Comparison of ENCODE assay signal across 1 cellular context in the genomic region with DNA sequence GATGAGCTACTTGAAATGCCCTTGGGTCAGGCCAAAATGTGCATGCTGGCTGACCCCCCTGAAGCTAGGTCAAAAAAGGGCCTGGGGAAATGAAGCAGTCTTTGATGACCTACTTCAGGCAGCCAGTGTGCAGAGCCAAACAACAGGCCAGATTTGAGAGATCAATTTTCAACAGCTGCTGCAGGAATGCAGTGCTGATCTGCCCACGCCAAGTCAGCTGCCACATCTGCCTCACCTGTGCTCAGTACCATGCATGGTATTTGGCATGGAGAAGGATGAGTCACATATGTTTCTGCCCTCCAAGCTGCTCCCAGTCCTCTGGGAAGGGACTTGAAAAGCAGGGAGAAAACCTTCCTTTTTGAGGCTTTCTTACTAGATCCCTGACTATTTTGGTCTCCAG.
TF ChIP-seq lines count a peak whose summit lies in the region.

No MANE protein-coding gene starts in this region.

TF ChIP-seq in Ishikawa, 13 proteins besides CTCF, POLR2A, EP300 and RAD21 (continued from another document):
- TF ChIP-seq, protein P1, sequence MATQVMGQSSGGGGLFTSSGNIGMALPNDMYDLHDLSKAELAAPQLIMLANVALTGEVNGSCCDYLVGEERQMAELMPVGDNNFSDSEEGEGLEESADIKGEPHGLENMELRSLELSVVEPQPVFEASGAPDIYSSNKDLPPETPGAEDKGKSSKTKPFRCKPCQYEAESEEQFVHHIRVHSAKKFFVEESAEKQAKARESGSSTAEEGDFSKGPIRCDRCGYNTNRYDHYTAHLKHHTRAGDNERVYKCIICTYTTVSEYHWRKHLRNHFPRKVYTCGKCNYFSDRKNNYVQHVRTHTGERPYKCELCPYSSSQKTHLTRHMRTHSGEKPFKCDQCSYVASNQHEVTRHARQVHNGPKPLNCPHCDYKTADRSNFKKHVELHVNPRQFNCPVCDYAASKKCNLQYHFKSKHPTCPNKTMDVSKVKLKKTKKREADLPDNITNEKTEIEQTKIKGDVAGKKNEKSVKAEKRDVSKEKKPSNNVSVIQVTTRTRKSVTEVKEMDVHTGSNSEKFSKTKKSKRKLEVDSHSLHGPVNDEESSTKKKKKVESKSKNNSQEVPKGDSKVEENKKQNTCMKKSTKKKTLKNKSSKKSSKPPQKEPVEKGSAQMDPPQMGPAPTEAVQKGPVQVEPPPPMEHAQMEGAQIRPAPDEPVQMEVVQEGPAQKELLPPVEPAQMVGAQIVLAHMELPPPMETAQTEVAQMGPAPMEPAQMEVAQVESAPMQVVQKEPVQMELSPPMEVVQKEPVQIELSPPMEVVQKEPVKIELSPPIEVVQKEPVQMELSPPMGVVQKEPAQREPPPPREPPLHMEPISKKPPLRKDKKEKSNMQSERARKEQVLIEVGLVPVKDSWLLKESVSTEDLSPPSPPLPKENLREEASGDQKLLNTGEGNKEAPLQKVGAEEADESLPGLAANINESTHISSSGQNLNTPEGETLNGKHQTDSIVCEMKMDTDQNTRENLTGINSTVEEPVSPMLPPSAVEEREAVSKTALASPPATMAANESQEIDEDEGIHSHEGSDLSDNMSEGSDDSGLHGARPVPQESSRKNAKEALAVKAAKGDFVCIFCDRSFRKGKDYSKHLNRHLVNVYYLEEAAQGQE (IDR thresholded peaks at IDR 0.05; ENCODE audit: low read depth), result no peak
- TF ChIP-seq, protein P2, sequence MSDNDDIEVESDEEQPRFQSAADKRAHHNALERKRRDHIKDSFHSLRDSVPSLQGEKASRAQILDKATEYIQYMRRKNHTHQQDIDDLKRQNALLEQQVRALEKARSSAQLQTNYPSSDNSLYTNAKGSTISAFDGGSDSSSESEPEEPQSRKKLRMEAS (IDR thresholded peaks at IDR 0.05), result no peak
- TF ChIP-seq TCF12 (IDR thresholded peaks at IDR 0.05; ENCODE audit: low read depth) (peak; percentile 65), TEAD4 (IDR thresholded peaks at IDR 0.05) (peak; percentile 78)
